Comparison of ENCODE assay signal across 1 cellular context in genomic region chr14:50668008-50668851, GRCh38.
TF ChIP-seq lines count a peak whose summit lies in the region.

Gene SAV1, minus strand, starts transcription at chr14:50668306. Its CDS starts 339 bp downstream, at chr14:50667967.

TF ChIP-seq in WTC11, 78 proteins besides CTCF, POLR2A, EP300 and RAD21 (continued from another document and continues in another):
- TF ChIP-seq NR1H2 (CRISPR knock-in tag; IDR thresholded peaks at IDR 0.05), result no peak
- TF ChIP-seq, protein P1, sequence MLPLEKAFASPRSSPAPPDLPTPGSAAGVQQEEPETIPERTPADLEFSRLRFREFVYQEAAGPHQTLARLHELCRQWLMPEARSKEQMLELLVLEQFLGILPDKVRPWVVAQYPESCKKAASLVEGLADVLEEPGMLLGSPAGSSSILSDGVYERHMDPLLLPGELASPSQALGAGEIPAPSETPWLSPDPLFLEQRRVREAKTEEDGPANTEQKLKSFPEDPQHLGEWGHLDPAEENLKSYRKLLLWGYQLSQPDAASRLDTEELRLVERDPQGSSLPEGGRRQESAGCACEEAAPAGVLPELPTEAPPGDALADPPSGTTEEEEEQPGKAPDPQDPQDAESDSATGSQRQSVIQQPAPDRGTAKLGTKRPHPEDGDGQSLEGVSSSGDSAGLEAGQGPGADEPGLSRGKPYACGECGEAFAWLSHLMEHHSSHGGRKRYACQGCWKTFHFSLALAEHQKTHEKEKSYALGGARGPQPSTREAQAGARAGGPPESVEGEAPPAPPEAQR (CRISPR knock-in tag; IDR thresholded peaks at IDR 0.05), result no peak
- TF ChIP-seq, protein P2, sequence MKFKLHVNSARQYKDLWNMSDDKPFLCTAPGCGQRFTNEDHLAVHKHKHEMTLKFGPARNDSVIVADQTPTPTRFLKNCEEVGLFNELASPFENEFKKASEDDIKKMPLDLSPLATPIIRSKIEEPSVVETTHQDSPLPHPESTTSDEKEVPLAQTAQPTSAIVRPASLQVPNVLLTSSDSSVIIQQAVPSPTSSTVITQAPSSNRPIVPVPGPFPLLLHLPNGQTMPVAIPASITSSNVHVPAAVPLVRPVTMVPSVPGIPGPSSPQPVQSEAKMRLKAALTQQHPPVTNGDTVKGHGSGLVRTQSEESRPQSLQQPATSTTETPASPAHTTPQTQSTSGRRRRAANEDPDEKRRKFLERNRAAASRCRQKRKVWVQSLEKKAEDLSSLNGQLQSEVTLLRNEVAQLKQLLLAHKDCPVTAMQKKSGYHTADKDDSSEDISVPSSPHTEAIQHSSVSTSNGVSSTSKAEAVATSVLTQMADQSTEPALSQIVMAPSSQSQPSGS (CRISPR knock-in tag; IDR thresholded peaks at IDR 0.05; ENCODE audit: borderline replicate concordance, low read depth), result no peak
- TF ChIP-seq CREM (CRISPR knock-in tag; IDR thresholded peaks at IDR 0.05), result peak; percentile 60; the same call in 1 of the 2 replicates
- TF ChIP-seq TP53 (CRISPR knock-in tag; IDR thresholded peaks at IDR 0.05), result peak; percentile 84
- TF ChIP-seq ZBTB43 (CRISPR knock-in tag; IDR thresholded peaks at IDR 0.05), result peak; percentile 76; the same call in 1 of the 2 replicates
- 0 out of 2 replicates have a peak, but pooled peaks have one; percentile 60 for TF ChIP-seq TEAD1 (CRISPR knock-in tag; IDR thresholded peaks at IDR 0.05)
- TF ChIP-seq, protein P3, sequence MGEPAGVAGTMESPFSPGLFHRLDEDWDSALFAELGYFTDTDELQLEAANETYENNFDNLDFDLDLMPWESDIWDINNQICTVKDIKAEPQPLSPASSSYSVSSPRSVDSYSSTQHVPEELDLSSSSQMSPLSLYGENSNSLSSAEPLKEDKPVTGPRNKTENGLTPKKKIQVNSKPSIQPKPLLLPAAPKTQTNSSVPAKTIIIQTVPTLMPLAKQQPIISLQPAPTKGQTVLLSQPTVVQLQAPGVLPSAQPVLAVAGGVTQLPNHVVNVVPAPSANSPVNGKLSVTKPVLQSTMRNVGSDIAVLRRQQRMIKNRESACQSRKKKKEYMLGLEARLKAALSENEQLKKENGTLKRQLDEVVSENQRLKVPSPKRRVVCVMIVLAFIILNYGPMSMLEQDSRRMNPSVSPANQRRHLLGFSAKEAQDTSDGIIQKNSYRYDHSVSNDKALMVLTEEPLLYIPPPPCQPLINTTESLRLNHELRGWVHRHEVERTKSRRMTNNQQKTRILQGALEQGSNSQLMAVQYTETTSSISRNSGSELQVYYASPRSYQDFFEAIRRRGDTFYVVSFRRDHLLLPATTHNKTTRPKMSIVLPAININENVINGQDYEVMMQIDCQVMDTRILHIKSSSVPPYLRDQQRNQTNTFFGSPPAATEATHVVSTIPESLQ (CRISPR knock-in tag; IDR thresholded peaks at IDR 0.05), result no peak
- no peak for TF ChIP-seq ZNF219 (CRISPR knock-in tag; IDR thresholded peaks at IDR 0.05; ENCODE audit: borderline replicate concordance)
- TF ChIP-seq, protein P4, sequence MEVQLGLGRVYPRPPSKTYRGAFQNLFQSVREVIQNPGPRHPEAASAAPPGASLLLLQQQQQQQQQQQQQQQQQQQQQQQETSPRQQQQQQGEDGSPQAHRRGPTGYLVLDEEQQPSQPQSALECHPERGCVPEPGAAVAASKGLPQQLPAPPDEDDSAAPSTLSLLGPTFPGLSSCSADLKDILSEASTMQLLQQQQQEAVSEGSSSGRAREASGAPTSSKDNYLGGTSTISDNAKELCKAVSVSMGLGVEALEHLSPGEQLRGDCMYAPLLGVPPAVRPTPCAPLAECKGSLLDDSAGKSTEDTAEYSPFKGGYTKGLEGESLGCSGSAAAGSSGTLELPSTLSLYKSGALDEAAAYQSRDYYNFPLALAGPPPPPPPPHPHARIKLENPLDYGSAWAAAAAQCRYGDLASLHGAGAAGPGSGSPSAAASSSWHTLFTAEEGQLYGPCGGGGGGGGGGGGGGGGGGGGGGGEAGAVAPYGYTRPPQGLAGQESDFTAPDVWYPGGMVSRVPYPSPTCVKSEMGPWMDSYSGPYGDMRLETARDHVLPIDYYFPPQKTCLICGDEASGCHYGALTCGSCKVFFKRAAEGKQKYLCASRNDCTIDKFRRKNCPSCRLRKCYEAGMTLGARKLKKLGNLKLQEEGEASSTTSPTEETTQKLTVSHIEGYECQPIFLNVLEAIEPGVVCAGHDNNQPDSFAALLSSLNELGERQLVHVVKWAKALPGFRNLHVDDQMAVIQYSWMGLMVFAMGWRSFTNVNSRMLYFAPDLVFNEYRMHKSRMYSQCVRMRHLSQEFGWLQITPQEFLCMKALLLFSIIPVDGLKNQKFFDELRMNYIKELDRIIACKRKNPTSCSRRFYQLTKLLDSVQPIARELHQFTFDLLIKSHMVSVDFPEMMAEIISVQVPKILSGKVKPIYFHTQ (CRISPR knock-in tag; IDR thresholded peaks at IDR 0.05), result peak; percentile 71; the same call in 1 of the 2 replicates
- TF ChIP-seq GABPB1 (CRISPR knock-in tag; IDR thresholded peaks at IDR 0.05), result peak; percentile 64
- peak; percentile 81; the same call in 1 of the 2 replicates for TF ChIP-seq NFATC4 (CRISPR knock-in tag; IDR thresholded peaks at IDR 0.05)
- peak; percentile 62; the same call in 1 of the 2 replicates for TF ChIP-seq NFE2L1 (CRISPR knock-in tag; IDR thresholded peaks at IDR 0.05)
- TF ChIP-seq KAT7 (CRISPR knock-in tag; IDR thresholded peaks at IDR 0.05; ENCODE audit: borderline replicate concordance), result peak; percentile 92
- TF ChIP-seq IRF2 (CRISPR knock-in tag; IDR thresholded peaks at IDR 0.05; ENCODE audit: borderline replicate concordance, low read depth), result no peak
- TF ChIP-seq SMAD4 (CRISPR knock-in tag; IDR thresholded peaks at IDR 0.05), result no peak
- TF ChIP-seq, protein P5, sequence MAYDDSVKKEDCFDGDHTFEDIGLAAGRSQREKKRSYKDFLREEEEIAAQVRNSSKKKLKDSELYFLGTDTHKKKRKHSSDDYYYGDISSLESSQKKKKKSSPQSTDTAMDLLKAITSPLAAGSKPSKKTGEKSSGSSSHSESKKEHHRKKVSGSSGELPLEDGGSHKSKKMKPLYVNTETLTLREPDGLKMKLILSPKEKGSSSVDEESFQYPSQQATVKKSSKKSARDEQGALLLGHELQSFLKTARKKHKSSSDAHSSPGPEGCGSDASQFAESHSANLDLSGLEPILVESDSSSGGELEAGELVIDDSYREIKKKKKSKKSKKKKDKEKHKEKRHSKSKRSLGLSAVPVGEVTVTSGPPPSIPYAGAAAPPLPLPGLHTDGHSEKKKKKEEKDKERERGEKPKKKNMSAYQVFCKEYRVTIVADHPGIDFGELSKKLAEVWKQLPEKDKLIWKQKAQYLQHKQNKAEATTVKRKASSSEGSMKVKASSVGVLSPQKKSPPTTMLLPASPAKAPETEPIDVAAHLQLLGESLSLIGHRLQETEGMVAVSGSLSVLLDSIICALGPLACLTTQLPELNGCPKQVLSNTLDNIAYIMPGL (CRISPR knock-in tag; IDR thresholded peaks at IDR 0.05), result peak; percentile 77
- TF ChIP-seq, protein P6, sequence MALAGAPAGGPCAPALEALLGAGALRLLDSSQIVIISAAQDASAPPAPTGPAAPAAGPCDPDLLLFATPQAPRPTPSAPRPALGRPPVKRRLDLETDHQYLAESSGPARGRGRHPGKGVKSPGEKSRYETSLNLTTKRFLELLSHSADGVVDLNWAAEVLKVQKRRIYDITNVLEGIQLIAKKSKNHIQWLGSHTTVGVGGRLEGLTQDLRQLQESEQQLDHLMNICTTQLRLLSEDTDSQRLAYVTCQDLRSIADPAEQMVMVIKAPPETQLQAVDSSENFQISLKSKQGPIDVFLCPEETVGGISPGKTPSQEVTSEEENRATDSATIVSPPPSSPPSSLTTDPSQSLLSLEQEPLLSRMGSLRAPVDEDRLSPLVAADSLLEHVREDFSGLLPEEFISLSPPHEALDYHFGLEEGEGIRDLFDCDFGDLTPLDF (CRISPR knock-in tag; IDR thresholded peaks at IDR 0.05), result 0 out of 2 replicates have a peak, but pooled peaks have one; percentile 55
- TF ChIP-seq ARID4B (CRISPR knock-in tag; IDR thresholded peaks at IDR 0.05; ENCODE audit: borderline replicate concordance), result peak; percentile 92
- peak; percentile 82 for TF ChIP-seq ZNF671 (CRISPR knock-in tag; IDR thresholded peaks at IDR 0.05)
- peak; percentile 24; the same call in 1 of the 2 replicates for TF ChIP-seq USF2 (CRISPR knock-in tag; IDR thresholded peaks at IDR 0.05)
- peak; percentile 91 for TF ChIP-seq CBFB (CRISPR knock-in tag; IDR thresholded peaks at IDR 0.05; ENCODE audit: low read depth)
- peak; percentile 79 for TF ChIP-seq FOXP1 (CRISPR knock-in tag; IDR thresholded peaks at IDR 0.05; ENCODE audit: borderline replicate concordance)
- TF ChIP-seq, protein P7, sequence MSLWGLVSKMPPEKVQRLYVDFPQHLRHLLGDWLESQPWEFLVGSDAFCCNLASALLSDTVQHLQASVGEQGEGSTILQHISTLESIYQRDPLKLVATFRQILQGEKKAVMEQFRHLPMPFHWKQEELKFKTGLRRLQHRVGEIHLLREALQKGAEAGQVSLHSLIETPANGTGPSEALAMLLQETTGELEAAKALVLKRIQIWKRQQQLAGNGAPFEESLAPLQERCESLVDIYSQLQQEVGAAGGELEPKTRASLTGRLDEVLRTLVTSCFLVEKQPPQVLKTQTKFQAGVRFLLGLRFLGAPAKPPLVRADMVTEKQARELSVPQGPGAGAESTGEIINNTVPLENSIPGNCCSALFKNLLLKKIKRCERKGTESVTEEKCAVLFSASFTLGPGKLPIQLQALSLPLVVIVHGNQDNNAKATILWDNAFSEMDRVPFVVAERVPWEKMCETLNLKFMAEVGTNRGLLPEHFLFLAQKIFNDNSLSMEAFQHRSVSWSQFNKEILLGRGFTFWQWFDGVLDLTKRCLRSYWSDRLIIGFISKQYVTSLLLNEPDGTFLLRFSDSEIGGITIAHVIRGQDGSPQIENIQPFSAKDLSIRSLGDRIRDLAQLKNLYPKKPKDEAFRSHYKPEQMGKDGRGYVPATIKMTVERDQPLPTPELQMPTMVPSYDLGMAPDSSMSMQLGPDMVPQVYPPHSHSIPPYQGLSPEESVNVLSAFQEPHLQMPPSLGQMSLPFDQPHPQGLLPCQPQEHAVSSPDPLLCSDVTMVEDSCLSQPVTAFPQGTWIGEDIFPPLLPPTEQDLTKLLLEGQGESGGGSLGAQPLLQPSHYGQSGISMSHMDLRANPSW (CRISPR knock-in tag; conservative IDR thresholded peaks at IDR 0.05; ENCODE audit: low read depth), result no peak
- peak; percentile 40; the same call in 1 of the 2 replicates for TF ChIP-seq SP1 (CRISPR knock-in tag; conservative IDR thresholded peaks at IDR 0.05)
- no peak for TF ChIP-seq JUN (CRISPR knock-in tag; IDR thresholded peaks at IDR 0.05)
- TF ChIP-seq PRRX2 (CRISPR knock-in tag; IDR thresholded peaks at IDR 0.05), result no peak
- peak; percentile 78 for TF ChIP-seq E2F4 (CRISPR knock-in tag; IDR thresholded peaks at IDR 0.05; ENCODE audit: borderline replicate concordance, low read depth)
- TF ChIP-seq ZNF317 (CRISPR knock-in tag; IDR thresholded peaks at IDR 0.05; ENCODE audit: borderline replicate concordance, low read depth), result peak; percentile 58; the same call in 1 of the 2 replicates
- peak; percentile 94; the same call in 1 of the 2 replicates for TF ChIP-seq ETV6 (CRISPR knock-in tag; IDR thresholded peaks at IDR 0.05)
- TF ChIP-seq NR3C1 (CRISPR knock-in tag; conservative IDR thresholded peaks at IDR 0.05; ENCODE audit: low read depth), result 0 out of 2 replicates have a peak, but pooled peaks have one; percentile 72
- TF ChIP-seq ZMAT4 (CRISPR knock-in tag; IDR thresholded peaks at IDR 0.05), result no peak
